ENCODE assay signal across 26 cellular contexts in genomic region chr19:28542394-28543243, GRCh38.
DNase-seq lines count a peak whose midpoint lies in the region; ATAC-seq lines count a peak whose summit lies in the region.
"Had no signal": no experiment of that assay in that cellular context is flagged by ENCODE, and none has a peak within 500 bp of the region (broad histone marks: within the 10 kb centered on the region; RNA-seq: fewer than 3 reads in every experiment).

No MANE protein-coding gene starts in this region.

- H3K27me3 Mint-ChIP-seq in memory B cell, result no peaks in the 10 kb centered on the region
- peaks cover 0 to 8% (median 0%) of the 10 kb centered on the region in 5 donors for H3K27me3 Mint-ChIP-seq in naive thymus-derived CD4-positive, alpha-beta T cell
- H3K27me3 Mint-ChIP-seq: CD4-positive, alpha-beta T cell had no signal

- ATAC-seq in GM19438 (IDR thresholded peaks at IDR 0.05; ENCODE audit: low read depth, unreplicated experiment) (peak; percentile 83), HG03354 (IDR thresholded peaks at IDR 0.05; ENCODE audit: poor library complexity, severe bottlenecking, unreplicated experiment) (peak; percentile 93), memory B cell (ENCODE audit: low read depth) (peak; percentile 12), HG03521 (IDR thresholded peaks at IDR 0.05; ENCODE audit: unreplicated experiment) (no peak)
- no peak for ATAC-seq in naive thymus-derived CD4-positive, alpha-beta T cell
- ATAC-seq: HCT116; left ventricle myocardium superior; stimulated activated effector memory CD8-positive, alpha-beta T cell treated with anti-CD3 and anti-CD28 coated beads, Interleukin-12 subunit alpha, Interleukin-12 subunit beta, amount 100 ng/mL, for 72 hours had no signal

- no peaks in the 10 kb centered on the region for H3K4me1 ChIP-seq in naive thymus-derived CD4-positive, alpha-beta T cell (ENCODE audit: control insufficient read depth in 2 of 2, insufficient read depth in 2 of 2, low read length in 2 of 2)
- H3K4me1 ChIP-seq: esophagus muscularis mucosa, spleen had no signal

- H3K36me3 ChIP-seq in naive thymus-derived CD4-positive, alpha-beta T cell (ENCODE audit: control insufficient read depth in 2 of 3, insufficient read depth in 3 of 3, low read length in 3 of 3), result no peaks in the 10 kb centered on the region
- H3K36me3 ChIP-seq: esophagus muscularis mucosa, spleen had no signal

- no peaks in the 10 kb centered on the region for H3K9me3 ChIP-seq in naive thymus-derived CD4-positive, alpha-beta T cell (ENCODE audit: control insufficient read depth in 2 of 3, low read length in 3 of 3)
- H3K9me3 ChIP-seq: SK-N-SH had no signal

- no peak overlapping the region for H3K27ac ChIP-seq in naive thymus-derived CD4-positive, alpha-beta T cell (ENCODE audit: low read depth, low read length)
- H3K27ac ChIP-seq: coronary artery, esophagus muscularis mucosa, KMS-11, spleen had no signal

- H3K9me3 Mint-ChIP-seq in memory B cell, result peaks cover 10% of the 10 kb centered on the region
- H3K9me3 Mint-ChIP-seq in naive thymus-derived CD4-positive, alpha-beta T cell, result peaks cover 0 to 10% (median 4%) of the 10 kb centered on the region in 11 donors

- H3K4me3 Mint-ChIP-seq in memory B cell, result no peak overlapping the region
- no peak overlapping the region for H3K4me3 Mint-ChIP-seq in naive thymus-derived CD4-positive, alpha-beta T cell
- H3K4me3 Mint-ChIP-seq: activated T-helper 1 cell treated with anti-CD3 and anti-CD28 coated beads, Interleukin-12 subunit alpha, Interleukin-12 subunit beta, Interleukin-2, Interleukin-4 antibody, amounts not matched to agents 30 ng/mL and 10 ng/mL and 1 ng/mL, durations not matched to agents 14 hours and 24 hours and 36 hours; CD4-positive, alpha-beta T cell; endodermal cell; nephron; stimulated activated effector memory CD8-positive, alpha-beta T cell treated with anti-CD3 and anti-CD28 coated beads, Interleukin-12 subunit alpha, Interleukin-12 subunit beta, amount 100 ng/mL, for 72 hours had no signal

- no peaks in the 10 kb centered on the region for H3K27me3 ChIP-seq in naive thymus-derived CD4-positive, alpha-beta T cell (ENCODE audit: control insufficient read depth in 2 of 2, insufficient read depth in 2 of 2, low read length in 2 of 2)
- H3K27me3 ChIP-seq: esophagus muscularis mucosa, spleen had no signal

- no peaks in the 10 kb centered on the region for H3K4me1 Mint-ChIP-seq in memory B cell
- H3K4me1 Mint-ChIP-seq in naive thymus-derived CD4-positive, alpha-beta T cell, result peaks cover 0 to 4% (median 0%) of the 10 kb centered on the region in 7 donors
- H3K4me1 Mint-ChIP-seq: endodermal cell; nephron; stimulated activated effector memory CD8-positive, alpha-beta T cell treated with anti-CD3 and anti-CD28 coated beads, Interleukin-12 subunit alpha, Interleukin-12 subunit beta, amount 100 ng/mL, for 72 hours had no signal

- H3K27ac Mint-ChIP-seq in memory B cell, result no peak overlapping the region
- no peak overlapping the region for H3K27ac Mint-ChIP-seq in naive thymus-derived CD4-positive, alpha-beta T cell
- H3K27ac Mint-ChIP-seq: activated T-helper 1 cell treated with anti-CD3 and anti-CD28 coated beads, Interleukin-12 subunit alpha, Interleukin-12 subunit beta, Interleukin-2, Interleukin-4 antibody, amounts not matched to agents 30 ng/mL and 10 ng/mL and 1 ng/mL, durations not matched to agents 14 hours and 24 hours and 36 hours; CD4-positive, alpha-beta T cell; endodermal cell; nephron; stimulated activated effector memory CD8-positive, alpha-beta T cell treated with anti-CD3 and anti-CD28 coated beads, Interleukin-12 subunit alpha, Interleukin-12 subunit beta, amount 100 ng/mL, for 72 hours had no signal

- intact Hi-C loops in naive thymus-derived CD4-positive, alpha-beta T cell (cut with micrococcal nuclease), result no loop called here

- peak overlapping the region; percentile 27; the same call in 1 of the 2 replicates for H3K4me3 ChIP-seq in GM08714 (ENCODE audit: low read length)
- no peak overlapping the region for H3K4me3 ChIP-seq in naive thymus-derived CD4-positive, alpha-beta T cell (ENCODE audit: low read length)
- H3K4me3 ChIP-seq: coronary artery, esophagus muscularis mucosa, spleen had no signal

- POLR2A ChIA-PET in naive thymus-derived CD4-positive, alpha-beta T cell (lab: Charles Lee), result no interaction called here

- CTCF ChIA-PET in naive thymus-derived CD4-positive, alpha-beta T cell (lab: Charles Lee), result no interaction called here

- DNase-seq in memory B cell (ENCODE audit: low spot score in 2 of 2) (no peak), NCI-H748 (lab: John Stamatoyannopoulos, UW; ENCODE audit: unreplicated experiment) (no peak)
- no peak for DNase-seq in naive thymus-derived CD4-positive, alpha-beta T cell
- DNase-seq: activated naive CD4-positive, alpha-beta T cell treated with anti-CD3 and anti-CD28 coated beads, Interleukin-2, amount 50 U/mL, for 16 hours; CD4-positive, alpha-beta T cell; endodermal cell; foreskin melanocyte; left ventricle myocardium superior; NCI-H1694; NCI-H2171; NCI-H526 treated with DMSO at 0.1 percent for 48 hours; SK-N-SH; spleen; stimulated activated CD4-positive, alpha-beta T cell treated with anti-CD3 and anti-CD28 coated beads, Interleukin-2, amount 100 ng/mL, for 48 hours; T-helper 9 cell had no signal

- H3K36me3 Mint-ChIP-seq in memory B cell, result no peaks in the 10 kb centered on the region
- H3K36me3 Mint-ChIP-seq in naive thymus-derived CD4-positive, alpha-beta T cell, result no peaks in the 10 kb centered on the region
- H3K36me3 Mint-ChIP-seq: stimulated activated effector memory CD8-positive, alpha-beta T cell treated with anti-CD3 and anti-CD28 coated beads, Interleukin-12 subunit alpha, Interleukin-12 subunit beta, amount 100 ng/mL, for 72 hours had no signal

Comparison
In these comparisons a context has a peak if more than half of its experiments do, and no peak if none do; other contexts are left out.
1. ATAC-seq: peak in GM19438 (single experiment), HG03354 (single experiment) and memory B cell (single experiment); none in naive thymus-derived CD4-positive, alpha-beta T cell (single experiment) and HG03521 (single experiment).